Comparison of ENCODE assay signal across 1 cellular context in genomic region chr12:6949063-6949594, GRCh38.
TF ChIP-seq lines count a peak whose summit lies in the region.

No MANE protein-coding gene starts in this region.

TF ChIP-seq in GM23338, 12 proteins besides CTCF, POLR2A, EP300 and RAD21 (continued from another document):
- TF ChIP-seq, protein P1, sequence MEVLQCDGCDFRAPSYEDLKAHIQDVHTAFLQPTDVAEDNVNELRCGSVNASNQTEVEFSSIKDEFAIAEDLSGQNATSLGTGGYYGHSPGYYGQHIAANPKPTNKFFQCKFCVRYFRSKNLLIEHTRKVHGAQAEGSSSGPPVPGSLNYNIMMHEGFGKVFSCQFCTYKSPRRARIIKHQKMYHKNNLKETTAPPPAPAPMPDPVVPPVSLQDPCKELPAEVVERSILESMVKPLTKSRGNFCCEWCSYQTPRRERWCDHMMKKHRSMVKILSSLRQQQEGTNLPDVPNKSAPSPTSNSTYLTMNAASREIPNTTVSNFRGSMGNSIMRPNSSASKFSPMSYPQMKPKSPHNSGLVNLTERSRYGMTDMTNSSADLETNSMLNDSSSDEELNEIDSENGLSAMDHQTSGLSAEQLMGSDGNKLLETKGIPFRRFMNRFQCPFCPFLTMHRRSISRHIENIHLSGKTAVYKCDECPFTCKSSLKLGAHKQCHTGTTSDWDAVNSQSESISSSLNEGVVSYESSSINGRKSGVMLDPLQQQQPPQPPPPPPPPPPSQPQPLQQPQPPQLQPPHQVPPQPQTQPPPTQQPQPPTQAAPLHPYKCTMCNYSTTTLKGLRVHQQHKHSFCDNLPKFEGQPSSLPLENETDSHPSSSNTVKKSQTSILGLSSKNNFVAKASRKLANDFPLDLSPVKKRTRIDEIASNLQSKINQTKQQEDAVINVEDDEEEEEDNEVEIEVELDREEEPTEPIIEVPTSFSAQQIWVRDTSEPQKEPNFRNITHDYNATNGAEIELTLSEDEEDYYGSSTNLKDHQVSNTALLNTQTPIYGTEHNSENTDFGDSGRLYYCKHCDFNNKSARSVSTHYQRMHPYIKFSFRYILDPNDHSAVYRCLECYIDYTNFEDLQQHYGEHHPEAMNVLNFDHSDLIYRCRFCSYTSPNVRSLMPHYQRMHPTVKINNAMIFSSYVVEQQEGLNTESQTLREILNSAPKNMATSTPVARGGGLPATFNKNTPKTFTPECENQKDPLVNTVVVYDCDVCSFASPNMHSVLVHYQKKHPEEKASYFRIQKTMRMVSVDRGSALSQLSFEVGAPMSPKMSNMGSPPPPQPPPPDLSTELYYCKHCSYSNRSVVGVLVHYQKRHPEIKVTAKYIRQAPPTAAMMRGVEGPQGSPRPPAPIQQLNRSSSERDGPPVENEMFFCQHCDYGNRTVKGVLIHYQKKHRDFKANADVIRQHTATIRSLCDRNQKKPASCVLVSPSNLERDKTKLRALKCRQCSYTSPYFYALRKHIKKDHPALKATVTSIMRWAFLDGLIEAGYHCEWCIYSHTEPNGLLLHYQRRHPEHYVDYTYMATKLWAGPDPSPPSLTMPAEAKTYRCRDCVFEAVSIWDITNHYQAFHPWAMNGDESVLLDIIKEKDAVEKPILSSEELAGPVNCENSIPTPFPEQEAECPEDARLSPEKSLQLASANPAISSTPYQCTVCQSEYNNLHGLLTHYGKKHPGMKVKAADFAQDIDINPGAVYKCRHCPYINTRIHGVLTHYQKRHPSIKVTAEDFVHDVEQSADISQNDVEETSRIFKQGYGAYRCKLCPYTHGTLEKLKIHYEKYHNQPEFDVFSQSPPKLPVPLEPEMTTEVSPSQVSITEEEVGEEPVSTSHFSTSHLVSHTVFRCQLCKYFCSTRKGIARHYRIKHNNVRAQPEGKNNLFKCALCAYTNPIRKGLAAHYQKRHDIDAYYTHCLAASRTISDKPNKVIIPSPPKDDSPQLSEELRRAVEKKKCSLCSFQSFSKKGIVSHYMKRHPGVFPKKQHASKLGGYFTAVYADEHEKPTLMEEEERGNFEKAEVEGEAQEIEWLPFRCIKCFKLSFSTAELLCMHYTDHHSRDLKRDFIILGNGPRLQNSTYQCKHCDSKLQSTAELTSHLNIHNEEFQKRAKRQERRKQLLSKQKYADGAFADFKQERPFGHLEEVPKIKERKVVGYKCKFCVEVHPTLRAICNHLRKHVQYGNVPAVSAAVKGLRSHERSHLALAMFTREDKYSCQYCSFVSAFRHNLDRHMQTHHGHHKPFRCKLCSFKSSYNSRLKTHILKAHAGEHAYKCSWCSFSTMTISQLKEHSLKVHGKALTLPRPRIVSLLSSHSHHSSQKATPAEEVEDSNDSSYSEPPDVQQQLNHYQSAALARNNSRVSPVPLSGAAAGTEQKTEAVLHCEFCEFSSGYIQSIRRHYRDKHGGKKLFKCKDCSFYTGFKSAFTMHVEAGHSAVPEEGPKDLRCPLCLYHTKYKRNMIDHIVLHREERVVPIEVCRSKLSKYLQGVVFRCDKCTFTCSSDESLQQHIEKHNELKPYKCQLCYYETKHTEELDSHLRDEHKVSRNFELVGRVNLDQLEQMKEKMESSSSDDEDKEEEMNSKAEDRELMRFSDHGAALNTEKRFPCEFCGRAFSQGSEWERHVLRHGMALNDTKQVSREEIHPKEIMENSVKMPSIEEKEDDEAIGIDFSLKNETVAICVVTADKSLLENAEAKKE (CRISPR knock-in tag; IDR thresholded peaks at IDR 0.05): no peak
- TF ChIP-seq CREB1 (CRISPR knock-in tag; IDR thresholded peaks at IDR 0.05; ENCODE audit: low read depth): no peak
- TF ChIP-seq JUNB (IDR thresholded peaks at IDR 0.05; ENCODE audit: unreplicated experiment): no peak
- TF ChIP-seq ZNF331 (CRISPR knock-in tag; IDR thresholded peaks at IDR 0.05; ENCODE audit: low read depth): no peak
- TF ChIP-seq, protein P2, sequence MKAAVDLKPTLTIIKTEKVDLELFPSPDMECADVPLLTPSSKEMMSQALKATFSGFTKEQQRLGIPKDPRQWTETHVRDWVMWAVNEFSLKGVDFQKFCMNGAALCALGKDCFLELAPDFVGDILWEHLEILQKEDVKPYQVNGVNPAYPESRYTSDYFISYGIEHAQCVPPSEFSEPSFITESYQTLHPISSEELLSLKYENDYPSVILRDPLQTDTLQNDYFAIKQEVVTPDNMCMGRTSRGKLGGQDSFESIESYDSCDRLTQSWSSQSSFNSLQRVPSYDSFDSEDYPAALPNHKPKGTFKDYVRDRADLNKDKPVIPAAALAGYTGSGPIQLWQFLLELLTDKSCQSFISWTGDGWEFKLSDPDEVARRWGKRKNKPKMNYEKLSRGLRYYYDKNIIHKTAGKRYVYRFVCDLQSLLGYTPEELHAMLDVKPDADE (IDR thresholded peaks at IDR 0.05): no peak
- no peak for TF ChIP-seq ZNF114 (CRISPR knock-in tag; IDR thresholded peaks at IDR 0.05)
- TF ChIP-seq EZH2 (IDR thresholded peaks at IDR 0.05; ENCODE audit: low read depth, unreplicated experiment): no peak
- no peak for TF ChIP-seq POLR2AphosphoS5 (IDR thresholded peaks at IDR 0.05; ENCODE audit: low read depth)
- no peak for TF ChIP-seq EZH2phosphoT487 (IDR thresholded peaks at IDR 0.05; ENCODE audit: unreplicated experiment)
